In the genomic region with DNA sequence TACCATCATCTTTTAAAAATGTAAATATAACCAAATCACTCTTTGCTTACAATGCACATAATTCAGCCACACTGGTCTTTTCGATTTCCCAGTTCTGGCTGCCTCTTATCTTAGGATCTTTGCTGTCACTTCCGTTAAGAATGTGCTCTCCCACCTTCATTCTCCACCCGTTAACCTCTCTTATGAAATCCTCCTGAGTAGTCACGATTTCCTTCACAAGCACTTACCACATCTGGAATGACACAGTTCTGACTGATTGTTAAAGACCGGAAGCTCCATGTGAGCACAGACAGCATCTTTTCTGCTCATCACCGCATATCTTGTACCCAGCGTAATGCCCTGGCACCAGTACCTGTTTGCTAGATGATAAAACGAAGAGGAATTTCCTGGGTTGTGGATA, we compare ENCODE assay signal across 1 cellular context.
TF ChIP-seq lines count a peak whose summit lies in the region.

No MANE protein-coding gene starts in this region.

TF ChIP-seq in SK-N-SH, 30 proteins besides CTCF, POLR2A, EP300 and RAD21 (continued from another document):
- TF ChIP-seq, protein P1, sequence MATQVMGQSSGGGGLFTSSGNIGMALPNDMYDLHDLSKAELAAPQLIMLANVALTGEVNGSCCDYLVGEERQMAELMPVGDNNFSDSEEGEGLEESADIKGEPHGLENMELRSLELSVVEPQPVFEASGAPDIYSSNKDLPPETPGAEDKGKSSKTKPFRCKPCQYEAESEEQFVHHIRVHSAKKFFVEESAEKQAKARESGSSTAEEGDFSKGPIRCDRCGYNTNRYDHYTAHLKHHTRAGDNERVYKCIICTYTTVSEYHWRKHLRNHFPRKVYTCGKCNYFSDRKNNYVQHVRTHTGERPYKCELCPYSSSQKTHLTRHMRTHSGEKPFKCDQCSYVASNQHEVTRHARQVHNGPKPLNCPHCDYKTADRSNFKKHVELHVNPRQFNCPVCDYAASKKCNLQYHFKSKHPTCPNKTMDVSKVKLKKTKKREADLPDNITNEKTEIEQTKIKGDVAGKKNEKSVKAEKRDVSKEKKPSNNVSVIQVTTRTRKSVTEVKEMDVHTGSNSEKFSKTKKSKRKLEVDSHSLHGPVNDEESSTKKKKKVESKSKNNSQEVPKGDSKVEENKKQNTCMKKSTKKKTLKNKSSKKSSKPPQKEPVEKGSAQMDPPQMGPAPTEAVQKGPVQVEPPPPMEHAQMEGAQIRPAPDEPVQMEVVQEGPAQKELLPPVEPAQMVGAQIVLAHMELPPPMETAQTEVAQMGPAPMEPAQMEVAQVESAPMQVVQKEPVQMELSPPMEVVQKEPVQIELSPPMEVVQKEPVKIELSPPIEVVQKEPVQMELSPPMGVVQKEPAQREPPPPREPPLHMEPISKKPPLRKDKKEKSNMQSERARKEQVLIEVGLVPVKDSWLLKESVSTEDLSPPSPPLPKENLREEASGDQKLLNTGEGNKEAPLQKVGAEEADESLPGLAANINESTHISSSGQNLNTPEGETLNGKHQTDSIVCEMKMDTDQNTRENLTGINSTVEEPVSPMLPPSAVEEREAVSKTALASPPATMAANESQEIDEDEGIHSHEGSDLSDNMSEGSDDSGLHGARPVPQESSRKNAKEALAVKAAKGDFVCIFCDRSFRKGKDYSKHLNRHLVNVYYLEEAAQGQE (IDR thresholded peaks at IDR 0.05; ENCODE audit: low read depth, low read length), result no peak
- no peak for TF ChIP-seq MEF2A (IDR thresholded peaks at IDR 0.05; ENCODE audit: borderline replicate concordance, low read depth)
- TF ChIP-seq, protein P2, sequence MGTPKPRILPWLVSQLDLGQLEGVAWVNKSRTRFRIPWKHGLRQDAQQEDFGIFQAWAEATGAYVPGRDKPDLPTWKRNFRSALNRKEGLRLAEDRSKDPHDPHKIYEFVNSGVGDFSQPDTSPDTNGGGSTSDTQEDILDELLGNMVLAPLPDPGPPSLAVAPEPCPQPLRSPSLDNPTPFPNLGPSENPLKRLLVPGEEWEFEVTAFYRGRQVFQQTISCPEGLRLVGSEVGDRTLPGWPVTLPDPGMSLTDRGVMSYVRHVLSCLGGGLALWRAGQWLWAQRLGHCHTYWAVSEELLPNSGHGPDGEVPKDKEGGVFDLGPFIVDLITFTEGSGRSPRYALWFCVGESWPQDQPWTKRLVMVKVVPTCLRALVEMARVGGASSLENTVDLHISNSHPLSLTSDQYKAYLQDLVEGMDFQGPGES (IDR thresholded peaks at IDR 0.05; ENCODE audit: low read depth, low read length), result no peak
- TF ChIP-seq GABPA (IDR thresholded peaks at IDR 0.05; ENCODE audit: low read depth), result 0 out of 2 replicates have a peak, but pooled peaks have one; percentile 9
- TF ChIP-seq TCF12 (IDR thresholded peaks at IDR 0.05), result peak; percentile 67
- TF ChIP-seq GATA2 (CRISPR knock-in tag; IDR thresholded peaks at IDR 0.05), result no peak
- no peak for TF ChIP-seq CHD2 (IDR thresholded peaks at IDR 0.05; ENCODE audit: low read length, partially characterized antibody)
- TF ChIP-seq JUND (IDR thresholded peaks at IDR 0.05), result peak; percentile 58
- TF ChIP-seq, protein P3, sequence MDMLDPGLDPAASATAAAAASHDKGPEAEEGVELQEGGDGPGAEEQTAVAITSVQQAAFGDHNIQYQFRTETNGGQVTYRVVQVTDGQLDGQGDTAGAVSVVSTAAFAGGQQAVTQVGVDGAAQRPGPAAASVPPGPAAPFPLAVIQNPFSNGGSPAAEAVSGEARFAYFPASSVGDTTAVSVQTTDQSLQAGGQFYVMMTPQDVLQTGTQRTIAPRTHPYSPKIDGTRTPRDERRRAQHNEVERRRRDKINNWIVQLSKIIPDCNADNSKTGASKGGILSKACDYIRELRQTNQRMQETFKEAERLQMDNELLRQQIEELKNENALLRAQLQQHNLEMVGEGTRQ (IDR thresholded peaks at IDR 0.05; ENCODE audit: borderline replicate concordance, low read depth, low read length), result no peak
- TF ChIP-seq FOXJ3 (CRISPR knock-in tag; IDR thresholded peaks at IDR 0.05), result no peak
- TF ChIP-seq FOSL2 (IDR thresholded peaks at IDR 0.05; ENCODE audit: borderline replicate concordance, low read depth), result peak; percentile 35; the same call in 1 of the 2 replicates
- no peak for TF ChIP-seq NRF1 (IDR thresholded peaks at IDR 0.05; ENCODE audit: low read depth, low read length)
- TF ChIP-seq RFX5 (IDR thresholded peaks at IDR 0.05; ENCODE audit: low read length), result no peak
- 0 out of 2 replicates have a peak, but pooled peaks have one; percentile 50 for TF ChIP-seq RXRA (IDR thresholded peaks at IDR 0.05; ENCODE audit: borderline replicate concordance, low read depth)
- no peak for TF ChIP-seq MXI1 (IDR thresholded peaks at IDR 0.05; ENCODE audit: low read depth, low read length)
- no peak for TF ChIP-seq FOXM1 (IDR thresholded peaks at IDR 0.05; ENCODE audit: low read depth)
- peak; percentile 34; the same call in 1 of the 2 replicates for TF ChIP-seq TEAD4 (IDR thresholded peaks at IDR 0.05; ENCODE audit: borderline replicate concordance, insufficient read depth)
- TF ChIP-seq EZH2phosphoT487 (IDR thresholded peaks at IDR 0.05; ENCODE audit: borderline replicate concordance, low read depth), result no peak
